ENCODE assay signal across 1 cellular context in genomic region chr11:70552167-70552435, GRCh38.
TF ChIP-seq lines count a peak whose summit lies in the region.

No MANE protein-coding gene starts in this region.

TF ChIP-seq in GM23338, 12 proteins besides CTCF, POLR2A, EP300 and RAD21:
- no peak for TF ChIP-seq REST (IDR thresholded peaks at IDR 0.05; ENCODE audit: unreplicated experiment)
- TF ChIP-seq NANOG (IDR thresholded peaks at IDR 0.05; ENCODE audit: borderline replicate concordance) = no peak
- no peak for TF ChIP-seq EZH2phosphoT487 (IDR thresholded peaks at IDR 0.05; ENCODE audit: unreplicated experiment)
- TF ChIP-seq STAT1 (IDR thresholded peaks at IDR 0.05; ENCODE audit: unreplicated experiment) = no peak
- no peak for TF ChIP-seq EZH2 (IDR thresholded peaks at IDR 0.05; ENCODE audit: low read depth, unreplicated experiment)
- no peak for TF ChIP-seq JUNB (IDR thresholded peaks at IDR 0.05; ENCODE audit: unreplicated experiment)
- no peak for TF ChIP-seq POLR2AphosphoS5 (IDR thresholded peaks at IDR 0.05; ENCODE audit: low read depth)
- no peak for TF ChIP-seq ZNF331 (CRISPR knock-in tag; IDR thresholded peaks at IDR 0.05; ENCODE audit: low read depth)
- TF ChIP-seq ZNF114 (CRISPR knock-in tag; IDR thresholded peaks at IDR 0.05) = no peak
- no peak for TF ChIP-seq CREB1 (CRISPR knock-in tag; IDR thresholded peaks at IDR 0.05; ENCODE audit: low read depth)
